In the genomic region with DNA sequence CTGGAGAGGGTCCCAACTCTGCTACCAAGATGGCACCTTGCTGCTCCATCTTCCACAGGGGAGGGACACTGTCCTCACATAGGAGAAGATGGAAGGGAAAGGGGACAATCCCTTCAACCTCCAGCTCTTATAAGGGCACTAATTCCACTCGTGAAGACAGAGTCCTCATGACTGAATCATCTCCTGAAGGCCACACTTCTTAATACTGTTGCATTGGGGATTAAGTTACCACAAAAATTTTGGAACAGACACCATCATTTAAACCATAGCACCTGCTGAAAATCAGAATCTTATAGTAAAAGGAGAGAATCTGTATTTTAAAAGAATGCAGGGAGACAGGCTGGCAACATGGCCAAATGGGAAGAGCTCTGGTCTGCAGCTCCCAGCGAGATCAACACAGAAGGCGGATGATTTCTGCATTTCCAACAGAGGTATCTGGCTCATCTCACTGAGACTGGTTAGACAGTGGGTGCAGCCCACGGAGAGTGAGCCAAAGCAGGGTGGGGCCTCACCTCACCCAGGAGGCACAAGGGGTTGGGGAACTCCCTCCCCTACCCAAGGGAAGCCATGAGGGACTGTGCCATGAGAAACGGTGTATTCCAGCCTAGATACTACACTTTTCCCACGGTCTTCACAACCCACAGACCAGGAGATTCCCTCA, we compare ENCODE assay signal across 30 cellular contexts.
A peak's percentile ranks its signal among the peaks of the same experiment; 100 is the strongest.
DNase-seq lines count a peak whose midpoint lies in the region; ATAC-seq, FAIRE-seq and TF ChIP-seq lines count a peak whose summit lies in the region.
"Had no signal": no experiment of that assay in that cellular context is flagged by ENCODE, and none has a peak within 500 bp of the region (broad histone marks: within the 10 kb centered on the region; RNA-seq: fewer than 3 reads in every experiment).

No MANE protein-coding gene starts in this region.

- SMC1A ChIA-PET in GM12878 (lab: Charles Lee; ENCODE audit: uncharacterized antibody, unreplicated experiment): no interaction called here

- H3K4me1 ChIP-seq in GM12878 (ENCODE audit: control insufficient read depth, insufficient read depth, low read length): peaks cover 15% of the 10 kb centered on the region
- peaks cover 16% of the 10 kb centered on the region for H3K4me1 ChIP-seq in osteoblast (ENCODE audit: insufficient read depth, low read length)
- H3K4me1 ChIP-seq: Peyer's patch had no signal

- RAD21 ChIA-PET in GM12878 (lab: Charles Lee; ENCODE audit: unreplicated experiment): interaction anchor here (1.0 kb wide), 1 partner anchor 30 kb away, joined by 3 read pairs; no protein-coding TSS in a partner anchor

- no peak overlapping the region for H3K4me3 ChIP-seq in GM12878
- no peak overlapping the region for H3K4me3 ChIP-seq in osteoblast (ENCODE audit: insufficient read depth, low read length)
- H3K4me3 ChIP-seq: A549, gastroesophageal sphincter, Peyer's patch had no signal

- no peaks in the 10 kb centered on the region for H3K27me3 ChIP-seq in GM12878 (replicated peaks in 1 of 2; ENCODE audit: control insufficient read depth in 2 of 2, insufficient read depth in 2 of 2, low read length in 1 of 2)
- H3K27me3 ChIP-seq in osteoblast (ENCODE audit: insufficient read depth, low read length): peaks cover 19% of the 10 kb centered on the region
- H3K27me3 ChIP-seq: gastroesophageal sphincter, Peyer's patch had no signal

- BruUV-seq in GM12878 (replicated peaks; lab: Mats Ljungman, UMichigan): no TSS peak

- H3K27ac Mint-ChIP-seq in activated CD4-positive, alpha-beta T cell treated with anti-CD3 and anti-CD28 coated beads, Interleukin-2, amount 10 ng/mL, durations not matched to agents 24 days and 14 days: no peak overlapping the region
- H3K27ac Mint-ChIP-seq: activated CD4-positive, alpha-beta memory T cell treated with anti-CD3 and anti-CD28 coated beads for 36 hours; activated naive CD8-positive, alpha-beta T cell; activated T-helper 1 cell treated with anti-CD3 and anti-CD28 coated beads, Interleukin-12 subunit alpha, Interleukin-12 subunit beta, Interleukin-2, Interleukin-4 antibody, amounts not matched to agents 30 ng/mL and 10 ng/mL and 1 ng/mL, durations not matched to agents 14 hours and 24 hours and 36 hours; B cell; endodermal cell had no signal

- 26% methylated on average over 6 of the region's 6 CpGs for WGBS in GM12878 (ENCODE audit: insufficient coverage, insufficient replicate concordance, low lambda C conversion rate, missing lambda C conversion rate)

- H2AFZ ChIP-seq in GM12878 (ENCODE audit: control insufficient read depth, low read depth, low read length) (no peak overlapping the region; the same call in 1 of the 2 replicates), osteoblast (ENCODE audit: low read length) (no peak overlapping the region)

- H3K27me3 Mint-ChIP-seq in activated CD4-positive, alpha-beta T cell treated with anti-CD3 and anti-CD28 coated beads, Interleukin-2, amount 10 ng/mL, durations not matched to agents 24 days and 14 days: no peaks in the 10 kb centered on the region
- H3K27me3 Mint-ChIP-seq: activated naive CD8-positive, alpha-beta T cell had no signal

- intact Hi-C loops in activated CD4-positive, alpha-beta T cell treated with anti-CD3 and anti-CD28 coated beads, Interleukin-2, amount 10 ng/mL, durations not matched to agents 24 days and 14 days (cut with micrococcal nuclease): no loop called here
- intact Hi-C loops in GM12878 (cut with micrococcal nuclease; ENCODE audit: unreplicated experiment): no loop called here

- H3K27ac ChIP-seq in GM12878 (ENCODE audit: control insufficient read depth, insufficient read depth) (no peak overlapping the region), osteoblast (ENCODE audit: low read depth, low read length) (no peak overlapping the region)
- H3K27ac ChIP-seq: gastroesophageal sphincter had no signal

- H3K79me2 ChIP-seq in GM12878 (ENCODE audit: control insufficient read depth, insufficient read depth, low read length) (no peaks in the 10 kb centered on the region), osteoblast (ENCODE audit: insufficient read depth, low read length) (no peaks in the 10 kb centered on the region)

- no peaks in the 10 kb centered on the region for H4K20me1 ChIP-seq in GM12878 (ENCODE audit: control insufficient read depth, insufficient read depth)
- H4K20me1 ChIP-seq in osteoblast (ENCODE audit: insufficient read depth, low read length): no peaks in the 10 kb centered on the region

- H3K4me3 Mint-ChIP-seq in activated CD4-positive, alpha-beta T cell treated with anti-CD3 and anti-CD28 coated beads, Interleukin-2, amount 10 ng/mL, durations not matched to agents 24 days and 14 days: peak overlapping the region; percentile 23
- H3K4me3 Mint-ChIP-seq: activated CD4-positive, alpha-beta memory T cell treated with anti-CD3 and anti-CD28 coated beads for 36 hours; activated naive CD8-positive, alpha-beta T cell; activated T-helper 1 cell treated with anti-CD3 and anti-CD28 coated beads, Interleukin-12 subunit alpha, Interleukin-12 subunit beta, Interleukin-2, Interleukin-4 antibody, amounts not matched to agents 30 ng/mL and 10 ng/mL and 1 ng/mL, durations not matched to agents 14 hours and 24 hours and 36 hours; B cell; endodermal cell had no signal

- no peak for DNase-seq in activated CD4-positive, alpha-beta T cell treated with anti-CD3 and anti-CD28 coated beads, Interleukin-2, amount 10 ng/mL, durations not matched to agents 24 days and 14 days
- no peak for DNase-seq in activated CD4-positive, alpha-beta T cell treated with anti-CD3 and anti-CD28 coated beads, Interleukin-2, amount 50 U/mL, for 48 hours
- DNase-seq in HCEC 1CT (peak; percentile 39), GM12878 (ENCODE audit: low read depth, low spot score) (no peak), osteoblast (ENCODE audit: insufficient read length, low spot score, missing footprints) (peak; percentile 3), SIG-M5 (lab: John Stamatoyannopoulos, UW) (no peak)
- DNase-seq: activated CD4-positive, alpha-beta memory T cell treated with anti-CD3 and anti-CD28 coated beads for 36 hours; activated CD8-positive, alpha-beta memory T cell treated with anti-CD3 and anti-CD28 coated beads, Interleukin-2, amount 50 U/mL, for 4 hours; caudate nucleus; DMS79; endodermal cell; GF-D8; hippocampal formation; left colon; NCI-H1092 treated with DMSO at 0.1 percent for 48 hours; NCI-H187; NCI-H526; NK-92 treated with Interleukin-12 subunit alpha and Interleukin-12 subunit beta, amount 100 ng/mL, for 24 hours; occipital lobe; Peyer's patch; SHP77 treated with DMSO at 0.1 percent for 48 hours; stimulated activated CD8-positive, alpha-beta memory T cell treated with anti-CD3 and anti-CD28 coated beads, Interleukin-4, amount 100 ng/mL, for 48 hours had no signal

- no peak for FAIRE-seq in GM12878 (lab: Jason Lieb, UNC)
- FAIRE-seq: A549 had no signal

- no peaks in the 10 kb centered on the region for H3K36me3 Mint-ChIP-seq in activated CD4-positive, alpha-beta T cell treated with anti-CD3 and anti-CD28 coated beads, Interleukin-2, amount 10 ng/mL, durations not matched to agents 24 days and 14 days (ENCODE audit: low read depth)
- H3K36me3 Mint-ChIP-seq: activated CD4-positive, alpha-beta memory T cell treated with anti-CD3 and anti-CD28 coated beads for 36 hours; type B pancreatic cell had no signal

- POLR2A ChIA-PET in GM12878 (lab: Charles Lee): interaction anchor here (0.8 kb wide), 1 partner anchor 12 kb away, joined by 3 read pairs; no protein-coding TSS in a partner anchor

- ATAC-seq in GM12878 (no peak), HG03439 (IDR thresholded peaks at IDR 0.05; ENCODE audit: unreplicated experiment) (no peak), GM21529 (IDR thresholded peaks at IDR 0.05; ENCODE audit: unreplicated experiment) (no peak)
- ATAC-seq: A549, gastroesophageal sphincter, left colon had no signal

- no peak for TF ChIP-seq RAD21 in GM12878 (IDR thresholded peaks at IDR 0.05; ENCODE audit: insufficient read depth, low read depth, low read length)

- CTCF ChIA-PET in GM12878 (lab: Yijun Ruan, JAX): no interaction called here

- H3K9me3 Mint-ChIP-seq in activated CD4-positive, alpha-beta T cell treated with anti-CD3 and anti-CD28 coated beads, Interleukin-2, amount 10 ng/mL, durations not matched to agents 24 days and 14 days: peaks cover 5% of the 10 kb centered on the region

- H3K4me2 ChIP-seq in GM12878 (ENCODE audit: control insufficient read depth, insufficient read depth) (no peak overlapping the region), osteoblast (ENCODE audit: insufficient read depth, low read length) (no peak overlapping the region)
- H3K4me2 ChIP-seq: A549 had no signal

- peaks cover 33% of the 10 kb centered on the region for H3K4me1 Mint-ChIP-seq in activated CD4-positive, alpha-beta T cell treated with anti-CD3 and anti-CD28 coated beads, Interleukin-2, amount 10 ng/mL, durations not matched to agents 24 days and 14 days
- H3K4me1 Mint-ChIP-seq: B cell had no signal

- H3K9me3 ChIP-seq in GM12878 (replicated peaks; ENCODE audit: control insufficient read depth, insufficient read depth, low read length): no peaks in the 10 kb centered on the region
- no peaks in the 10 kb centered on the region for H3K9me3 ChIP-seq in osteoblast (ENCODE audit: low read depth, low read length)
- H3K9me3 ChIP-seq: A549, gastroesophageal sphincter, Peyer's patch had no signal

- in situ Hi-C loops in GM12878 (cut with MboI): no loop called here

- H3K9ac ChIP-seq in GM12878 (ENCODE audit: control insufficient read depth, insufficient read depth, low read length): no peak overlapping the region

- TF ChIP-seq CTCF in GM12878 (IDR thresholded peaks at IDR 0.05 in 2 of 3, conservative IDR thresholded peaks at IDR 0.05 in 1 of 3; ENCODE audit: control insufficient read depth in 2 of 3, extremely low read depth in 1 of 3, insufficient read depth in 1 of 3, low read depth in 3 of 3, low read length in 3 of 3): no peak
- TF ChIP-seq CTCF in osteoblast (IDR thresholded peaks at IDR 0.05; ENCODE audit: extremely low read depth, low read depth, low read length): no peak

- TF ChIP-seq EP300 in GM12878 (IDR thresholded peaks at IDR 0.05; ENCODE audit: borderline replicate concordance in 1 of 2, control insufficient read depth in 1 of 2, low read depth in 2 of 2, low read length in 2 of 2): no peak

- no peak for TF ChIP-seq POLR2A in GM12878 (IDR thresholded peaks at IDR 0.05; ENCODE audit: low read depth, low read length)

- H3K36me3 ChIP-seq in GM12878 (ENCODE audit: control insufficient read depth in 2 of 2, insufficient read depth in 2 of 2, low read length in 1 of 2) (no peaks in the 10 kb centered on the region), osteoblast (ENCODE audit: insufficient read depth, low read length) (no peaks in the 10 kb centered on the region)
- H3K36me3 ChIP-seq: gastroesophageal sphincter, Peyer's patch had no signal

TF ChIP-seq in GM12878, 131 proteins besides CTCF, POLR2A, EP300 and RAD21:
- no peak for TF ChIP-seq ZNF207 (IDR thresholded peaks at IDR 0.05; ENCODE audit: borderline replicate concordance)
- TF ChIP-seq FOXK2 (IDR thresholded peaks at IDR 0.05): no peak
- TF ChIP-seq IKZF1 (conservative IDR thresholded peaks at IDR 0.05): 0 out of 2 replicates have a peak, but pooled peaks have one; percentile 12
- TF ChIP-seq IKZF2 (IDR thresholded peaks at IDR 0.05): no peak
- 0 out of 2 replicates have a peak, but pooled peaks have one; percentile 18 for TF ChIP-seq RUNX3 (IDR thresholded peaks at IDR 0.05; ENCODE audit: low read length)
- TF ChIP-seq MEF2B (IDR thresholded peaks at IDR 0.05; ENCODE audit: partially characterized antibody, poor library complexity, severe bottlenecking): peak; percentile 86
TF ChIP-seq in GM12878: peak in this region for 3.

Comparison
In these comparisons a context has a peak if more than half of its experiments do, and no peak if none do; other contexts are left out.
1. DNase-seq: peak in HCEC 1CT (single experiment) and osteoblast (single experiment); none in activated CD4-positive, alpha-beta T cell treated with anti-CD3 and anti-CD28 coated beads, Interleukin-2, amount 10 ng/mL, durations not matched to agents 24 days and 14 days (single experiment), activated CD4-positive, alpha-beta T cell treated with anti-CD3 and anti-CD28 coated beads, Interleukin-2, amount 50 U/mL, for 48 hours (0 of 2), GM12878 (single experiment) and SIG-M5 (single experiment).